ENCODE assay signal across 8 cellular contexts in genomic region chr4:47913858-47914218, GRCh38. TPM values are rescaled to one million over a fixed set of nuclear protein-coding genes. Genes with fewer than 3 reads are reported as not detected.
A peak's percentile ranks its signal among the peaks of the same experiment; 100 is the strongest.
DNase-seq lines count a peak whose midpoint lies in the region; ATAC-seq and TF ChIP-seq lines count a peak whose summit lies in the region.

No MANE protein-coding gene starts in this region.

- intact Hi-C loops in activated T-helper 2 cell treated with anti-CD3 and anti-CD28 coated beads, Interferon-gamma antibody, Interleukin-2, Interleukin-4, amounts not matched to agents 10 μg/mL and 5 μg/mL and 100 μg/mL, durations not matched to agents 14 hours and 24 hours and 36 hours (cut with micrococcal nuclease): loop anchor here (1.0 to 10.0 kb wide), 7 partner anchors 40 to 451 kb away; partner anchors contain the start of genes COMMD8, CORIN, SLAIN2 and TEC

- no peaks in the 10 kb centered on the region for H3K27me3 Mint-ChIP-seq in activated T-helper 2 cell treated with anti-CD3 and anti-CD28 coated beads, Interferon-gamma antibody, Interleukin-2, Interleukin-4, amounts not matched to agents 10 μg/mL and 5 μg/mL and 100 μg/mL, durations not matched to agents 14 hours and 24 hours and 36 hours (ENCODE audit: low read depth)

- ATAC-seq in HG02798 (IDR thresholded peaks at IDR 0.05; ENCODE audit: poor library complexity, unreplicated experiment) (peak; percentile 23), gastroesophageal sphincter (peak; percentile 3), omental fat pad (ENCODE audit: low FRiP score) (peak; percentile 34)

- no peaks in the 10 kb centered on the region for H3K27me3 ChIP-seq in gastroesophageal sphincter

- no peak for TF ChIP-seq EP300 in gastroesophageal sphincter (IDR thresholded peaks at IDR 0.05)

- H3K4me1 Mint-ChIP-seq in activated T-helper 2 cell treated with anti-CD3 and anti-CD28 coated beads, Interferon-gamma antibody, Interleukin-2, Interleukin-4, amounts not matched to agents 10 μg/mL and 5 μg/mL and 100 μg/mL, durations not matched to agents 14 hours and 24 hours and 36 hours (ENCODE audit: low read depth): peaks cover 22% of the 10 kb centered on the region

- H3K4me3 Mint-ChIP-seq in activated T-helper 2 cell treated with anti-CD3 and anti-CD28 coated beads, Interferon-gamma antibody, Interleukin-2, Interleukin-4, amounts not matched to agents 10 μg/mL and 5 μg/mL and 100 μg/mL, durations not matched to agents 14 hours and 24 hours and 36 hours (ENCODE audit: low read depth): peak overlapping the region; percentile 90

- H3K27ac ChIP-seq in gastroesophageal sphincter (peak overlapping the region; percentile 6 to 86 (median 83)), urinary bladder (ENCODE audit: low read depth) (peak overlapping the region; percentile 78)

- peaks cover 30% of the 10 kb centered on the region for H3K36me3 Mint-ChIP-seq in activated T-helper 2 cell treated with anti-CD3 and anti-CD28 coated beads, Interferon-gamma antibody, Interleukin-2, Interleukin-4, amounts not matched to agents 10 μg/mL and 5 μg/mL and 100 μg/mL, durations not matched to agents 14 hours and 24 hours and 36 hours (ENCODE audit: low read depth)

- H3K9me3 ChIP-seq in gastroesophageal sphincter: no peaks in the 10 kb centered on the region

- TF ChIP-seq POLR2A in gastroesophageal sphincter (IDR thresholded peaks at IDR 0.05): no peak

- WGBS in gastroesophageal sphincter (ENCODE audit: low coverage in 1 of 2), 2 donors: 0% methylated on average over 8 to 10 of the region's 30 CpGs
- 0% methylated on average over 30 of the region's 30 CpGs for WGBS in urinary bladder

- peaks cover 14% of the 10 kb centered on the region for H3K9me3 Mint-ChIP-seq in activated T-helper 2 cell treated with anti-CD3 and anti-CD28 coated beads, Interferon-gamma antibody, Interleukin-2, Interleukin-4, amounts not matched to agents 10 μg/mL and 5 μg/mL and 100 μg/mL, durations not matched to agents 14 hours and 24 hours and 36 hours

- TF ChIP-seq CTCF in gastroesophageal sphincter (IDR thresholded peaks at IDR 0.05) (peak in 1 of 4 experiments; percentile 11), omental fat pad (IDR thresholded peaks at IDR 0.05) (no peak)

- DNase-seq in NCI-H1436 (lab: John Stamatoyannopoulos, UW) (peak; percentile 13), NCI-H1436 treated with DMSO at 0.1 percent for 48 hours (lab: John Stamatoyannopoulos, UW) (no peak), NCI-H69 (lab: John Stamatoyannopoulos, UW) (peak; percentile 65), omental fat pad (ENCODE audit: low spot score) (no peak)
- DNase-seq in activated T-helper 2 cell treated with anti-CD3 and anti-CD28 coated beads, Interferon-gamma antibody, Interleukin-2, Interleukin-4, amounts not matched to agents 10 μg/mL and 5 μg/mL and 100 μg/mL, durations not matched to agents 14 hours and 24 hours and 36 hours (ENCODE audit: low spot score): peak; percentile 22

- peak overlapping the region; percentile 83 for H3K27ac Mint-ChIP-seq in activated T-helper 2 cell treated with anti-CD3 and anti-CD28 coated beads, Interferon-gamma antibody, Interleukin-2, Interleukin-4, amounts not matched to agents 10 μg/mL and 5 μg/mL and 100 μg/mL, durations not matched to agents 14 hours and 24 hours and 36 hours

- H3K36me3 ChIP-seq in gastroesophageal sphincter (peaks cover 0 to 24% of the 10 kb centered on the region in 2 donors), urinary bladder (ENCODE audit: insufficient read depth) (no peaks in the 10 kb centered on the region)

- peaks cover 0 to 33% (median 4%) of the 10 kb centered on the region in 3 donors for H3K4me1 ChIP-seq in gastroesophageal sphincter
- peaks cover 2% of the 10 kb centered on the region for H3K4me1 ChIP-seq in urinary bladder (ENCODE audit: insufficient read depth)

- H3K4me3 ChIP-seq in gastroesophageal sphincter (peak overlapping the region; percentile 70 to 83), urinary bladder (ENCODE audit: low read depth, low read length) (peak overlapping the region; percentile 92)

RNA-seq across cellular contexts. Expression of gene NFXL1, which starts 0.5 kb away (rescaled TPM):
- total RNA-seq in activated T-helper 2 cell treated with anti-CD3 and anti-CD28 coated beads, Interferon-gamma antibody, Interleukin-2, Interleukin-4, amounts not matched to agents 10 μg/mL and 5 μg/mL and 100 μg/mL, durations not matched to agents 14 hours and 24 hours and 36 hours: 11.9 and 13.3 TPM in 2 replicates
- 10 to 100 TPM in 2 of 4 donors, 1 to 10 TPM in 2; 7.8 to 12.8 (median 9.3) TPM for total RNA-seq in gastroesophageal sphincter
- total RNA-seq in omental fat pad: 10 to 100 TPM in 2 of 4 donors, 1 to 10 TPM in 2; 6.3 to 14.0 (median 8.6) TPM
- total RNA-seq in urinary bladder: 24.4 TPM
- polyA plus RNA-seq in urinary bladder: 4.9 TPM

Comparison
In these comparisons a context has a peak if more than half of its experiments do, and no peak if none do; other contexts are left out.
1. DNase-seq: peak in NCI-H1436 (single experiment), NCI-H69 (single experiment) and activated T-helper 2 cell treated with anti-CD3 and anti-CD28 coated beads, Interferon-gamma antibody, Interleukin-2, Interleukin-4, amounts not matched to agents 10 μg/mL and 5 μg/mL and 100 μg/mL, durations not matched to agents 14 hours and 24 hours and 36 hours (single experiment); none in NCI-H1436 treated with DMSO at 0.1 percent for 48 hours (single experiment) and omental fat pad (single experiment).
2. Peak in every context shown above with its lines, with median percentiles within 50 percentile points of each other: ATAC-seq.